8 cellular contexts compared by ENCODE assay signal in genomic region chr15:71011503-71012155, GRCh38.
DNase-seq lines count a peak whose midpoint lies in the region; ATAC-seq and TF ChIP-seq lines count a peak whose summit lies in the region.

No MANE protein-coding gene starts in this region.

- H4K20me1 ChIP-seq in smooth muscle cell (ENCODE audit: low read depth), result no peaks in the 10 kb centered on the region

- H3K27me3 ChIP-seq in AG04450 (ENCODE audit: control insufficient read depth, insufficient read depth, low read length) (no peaks in the 10 kb centered on the region), SJCRH30 (no peaks in the 10 kb centered on the region), smooth muscle cell (ENCODE audit: low read depth) (peaks cover 6% of the 10 kb centered on the region)

- WGBS in smooth muscle cell (ENCODE audit: low lambda C conversion rate), result 86% methylated on average over 1 of the region's 1 CpG

- no peak overlapping the region for H2AFZ ChIP-seq in smooth muscle cell (ENCODE audit: low read depth)

- H3K4me2 ChIP-seq in smooth muscle cell, result no peak overlapping the region

- H3K79me2 ChIP-seq in smooth muscle cell (ENCODE audit: low read depth), result no peaks in the 10 kb centered on the region

- DNase-seq in AG04450 (ENCODE audit: low read depth, low spot score), result peak; percentile 44
- peak; percentile 84 for DNase-seq in HCEC 1CT
- peak; percentile 20 to 66 for DNase-seq in SJCRH30
- DNase-seq in glomerular visceral epithelial cell (ENCODE audit: extremely low spot score), result peak; percentile 50
- DNase-seq in smooth muscle cell (lab: John Stamatoyannopoulos, UW; ENCODE audit: unreplicated experiment), result no peak
- no peak for DNase-seq in stimulated activated CD8-positive, alpha-beta memory T cell treated with anti-CD3 and anti-CD28 coated beads, Interleukin-4, amount 100 ng/mL, for 48 hours
- DNase-seq in DMS79 (lab: John Stamatoyannopoulos, UW), result no peak

- H3K9me3 ChIP-seq in AG04450 (ENCODE audit: control insufficient read depth, insufficient read depth, low read length), result no peaks in the 10 kb centered on the region
- H3K9me3 ChIP-seq in SJCRH30 (replicated peaks), result no peaks in the 10 kb centered on the region
- no peaks in the 10 kb centered on the region for H3K9me3 ChIP-seq in smooth muscle cell (replicated peaks; ENCODE audit: low read depth)

- H3K27ac ChIP-seq in AG04450 (ENCODE audit: low read depth, low read length), result no peak overlapping the region
- H3K27ac ChIP-seq in SJCRH30, result no peak overlapping the region
- no peak overlapping the region for H3K27ac ChIP-seq in smooth muscle cell (ENCODE audit: low read depth)

- CTCF ChIA-PET in AG04450 (lab: Charles Lee), result interaction anchor here (0.6 to 2.7 kb wide), 17 partner anchors 9 to 433 kb away, joined by 3 to 14 read pairs (median 4); no protein-coding TSS in a partner anchor

- TF ChIP-seq CTCF in AG04450 (IDR thresholded peaks at IDR 0.05; ENCODE audit: low read depth, low read length) (peak; percentile 92), smooth muscle cell (IDR thresholded peaks at IDR 0.05; ENCODE audit: borderline replicate concordance, insufficient read depth, poor library complexity, severe bottlenecking) (peak; percentile 83)

- H3F3A ChIP-seq in smooth muscle cell (ENCODE audit: low read depth), result no peaks in the 10 kb centered on the region

- no peak for ATAC-seq in HG02642 (IDR thresholded peaks at IDR 0.05; ENCODE audit: poor library complexity, unreplicated experiment)

- H3K4me1 ChIP-seq in SJCRH30 (no peaks in the 10 kb centered on the region), smooth muscle cell (ENCODE audit: low read depth) (no peaks in the 10 kb centered on the region)

- H3K9ac ChIP-seq in smooth muscle cell (ENCODE audit: low read depth), result no peak overlapping the region

- H3K4me3 ChIP-seq in AG04450 (ENCODE audit: low read depth, low read length) (no peak overlapping the region), SJCRH30 (no peak overlapping the region), smooth muscle cell (no peak overlapping the region)

- POLR2A ChIA-PET in AG04450 (lab: Yijun Ruan, JAX), result no interaction called here

- H3K36me3 ChIP-seq in SJCRH30 (no peaks in the 10 kb centered on the region), smooth muscle cell (ENCODE audit: low read depth) (no peaks in the 10 kb centered on the region)

Comparison
In these comparisons a context has a peak if more than half of its experiments do, and no peak if none do; other contexts are left out.
1. DNase-seq: peak in AG04450 (single experiment), HCEC 1CT (single experiment), SJCRH30 (2 of 2) and glomerular visceral epithelial cell (single experiment); none in smooth muscle cell (single experiment), stimulated activated CD8-positive, alpha-beta memory T cell treated with anti-CD3 and anti-CD28 coated beads, Interleukin-4, amount 100 ng/mL, for 48 hours (single experiment) and DMS79 (single experiment).